In the genomic region with DNA sequence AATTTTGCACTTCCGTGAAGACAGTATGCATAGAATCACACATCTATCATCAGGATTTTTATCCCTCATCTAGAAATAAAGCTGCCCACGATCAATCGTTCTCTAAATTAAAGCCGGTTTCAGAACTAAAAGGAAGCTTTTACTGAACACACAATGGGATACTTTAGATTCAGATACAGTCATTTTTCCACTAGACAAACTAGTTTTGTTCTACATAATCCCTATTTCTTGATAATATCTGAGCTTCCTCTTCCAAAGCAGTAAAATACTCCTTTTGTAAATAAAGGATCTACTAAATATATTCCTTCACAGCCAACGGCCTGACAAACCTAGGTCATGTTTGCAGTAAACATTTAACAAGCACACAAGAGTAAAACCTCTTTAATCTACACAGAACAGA, we compare ENCODE assay signal across 8 cellular contexts. TPM values are rescaled to one million over a fixed set of nuclear protein-coding genes. Genes with fewer than 3 reads are reported as not detected.
A peak's percentile ranks its signal among the peaks of the same experiment; 100 is the strongest.
DNase-seq lines count a peak whose midpoint lies in the region; ATAC-seq and TF ChIP-seq lines count a peak whose summit lies in the region.
"Had no signal": no experiment of that assay in that cellular context is flagged by ENCODE, and none has a peak within 500 bp of the region (broad histone marks: within the 10 kb centered on the region; RNA-seq: fewer than 3 reads in every experiment).

No MANE protein-coding gene starts in this region.

- no peak overlapping the region for H3K27ac Mint-ChIP-seq in GM23338
- no peak overlapping the region for H3K27ac Mint-ChIP-seq in stimulated activated naive B cell treated with anti-CD40 and anti-IgM and Interleukin-4, amounts not matched to agents 10 μg/mL and 1 μg/mL and 100 μg/mL, for 72 hours

- ATAC-seq in GM23338 (no peak), Panc1 (no peak)
- no peak for ATAC-seq in stimulated activated naive B cell treated with anti-CD40 and anti-IgM and Interleukin-4, amounts not matched to agents 10 μg/mL and 1 μg/mL and 100 μg/mL, for 72 hours (replicated peaks)

- no TSS peak for BruUV-seq in Panc1 (replicated peaks; lab: Mats Ljungman, UMichigan)

- DNase-seq in GM23338 (ENCODE audit: low spot score) (no peak), Panc1 (ENCODE audit: low read depth, low spot score) (no peak), fibroblast of lung (ENCODE audit: low read depth in 2 of 2) (no peak), retinal pigment epithelial cell (ENCODE audit: low read depth) (no peak), NCI-H82 treated with DMSO at 0.1 percent for 48 hours (lab: John Stamatoyannopoulos, UW; ENCODE audit: unreplicated experiment) (no peak), NCI-H1694 treated with DMSO at 0.1 percent for 48 hours (lab: John Stamatoyannopoulos, UW) (no peak)
- no peak for DNase-seq in stimulated activated naive B cell treated with anti-CD40 and anti-IgM and Interleukin-4, amounts not matched to agents 10 μg/mL and 1 μg/mL and 100 μg/mL, for 72 hours
- DNase-seq: NCI-H2081 had no signal

- POLR2A ChIA-PET in Panc1 (lab: Charles Lee) = interaction anchor here (0.5 to 1.2 kb wide), 3 partner anchors 9 to 196 kb away, joined by 3 to 10 read pairs (median 3); no protein-coding TSS in a partner anchor

- H3K27me3 ChIP-seq in GM23338 (ENCODE audit: insufficient read depth) (no peaks in the 10 kb centered on the region), Panc1 (ENCODE audit: control insufficient read depth, insufficient read depth, low read length) (no peaks in the 10 kb centered on the region), fibroblast of lung (ENCODE audit: control insufficient read depth, insufficient read depth, low read length) (no peaks in the 10 kb centered on the region)

- H3K9me3 ChIP-seq in Panc1 (ENCODE audit: control insufficient read depth, insufficient read depth, low read depth, low read length) (no peaks in the 10 kb centered on the region), fibroblast of lung (ENCODE audit: control insufficient read depth, insufficient read depth, low read depth, low read length) (no peaks in the 10 kb centered on the region)

- peaks cover 23% of the 10 kb centered on the region for H3K36me3 Mint-ChIP-seq in GM23338 (ENCODE audit: low read depth)
- H3K36me3 Mint-ChIP-seq in stimulated activated naive B cell treated with anti-CD40 and anti-IgM and Interleukin-4, amounts not matched to agents 10 μg/mL and 1 μg/mL and 100 μg/mL, for 72 hours = peaks cover 7 to 20% of the 10 kb centered on the region in 2 donors

- in situ Hi-C loops in Panc1 (cut with HindIII; ENCODE audit: low pct_unique_long_range_greater_than_20kb, low sequenced_read_pairs) = no loop called here

- no peak overlapping the region for H3K4me3 Mint-ChIP-seq in GM23338
- H3K4me3 Mint-ChIP-seq in stimulated activated naive B cell treated with anti-CD40 and anti-IgM and Interleukin-4, amounts not matched to agents 10 μg/mL and 1 μg/mL and 100 μg/mL, for 72 hours = no peak overlapping the region

- H3K79me2 ChIP-seq in GM23338 (replicated peaks; ENCODE audit: insufficient read depth) (peaks cover 57% of the 10 kb centered on the region), fibroblast of lung (ENCODE audit: control insufficient read depth, insufficient read depth, low read length) (peaks cover 57% of the 10 kb centered on the region)

- peaks cover 5% of the 10 kb centered on the region; the same call in 1 of the 2 replicates for H4K20me1 ChIP-seq in GM23338 (replicated peaks; ENCODE audit: insufficient read depth)
- H4K20me1 ChIP-seq in fibroblast of lung (ENCODE audit: control insufficient read depth, extremely low read depth, insufficient read depth, low read length) = no peaks in the 10 kb centered on the region

- H2AFZ ChIP-seq in GM23338 = no peak overlapping the region
- H2AFZ ChIP-seq in fibroblast of lung (ENCODE audit: low read length) = no peak overlapping the region

- no peaks in the 10 kb centered on the region for H3F3A ChIP-seq in GM23338 (replicated peaks; ENCODE audit: low read depth)

- H3K27ac ChIP-seq in GM23338 (ENCODE audit: low read depth) (no peak overlapping the region), Panc1 (ENCODE audit: low read length) (peak overlapping the region; percentile 74), fibroblast of lung (ENCODE audit: insufficient read depth, low read length) (peak overlapping the region; percentile 29)

- H3K36me3 ChIP-seq in GM23338 (ENCODE audit: insufficient read depth) (peaks cover 17% of the 10 kb centered on the region; the same call in 1 of the 2 replicates), Panc1 (ENCODE audit: control insufficient read depth, insufficient read depth, low read length) (peaks cover 21% of the 10 kb centered on the region), fibroblast of lung (ENCODE audit: control insufficient read depth, insufficient read depth, low read length) (peaks cover 2% of the 10 kb centered on the region)

- CTCF ChIA-PET in Panc1 (lab: Charles Lee) = interaction anchor here (0.6 kb wide), 1 partner anchor 29 kb away, joined by 7 read pairs; no protein-coding TSS in a partner anchor

- peaks cover 2% of the 10 kb centered on the region for H3K27me3 Mint-ChIP-seq in GM23338 (ENCODE audit: insufficient read depth, low read depth, poor library complexity)
- no peaks in the 10 kb centered on the region for H3K27me3 Mint-ChIP-seq in stimulated activated naive B cell treated with anti-CD40 and anti-IgM and Interleukin-4, amounts not matched to agents 10 μg/mL and 1 μg/mL and 100 μg/mL, for 72 hours

- H3K9me2 ChIP-seq in GM23338 (ENCODE audit: insufficient read depth) = no peaks in the 10 kb centered on the region

- TF ChIP-seq CTCF in GM23338 (conservative IDR thresholded peaks at IDR 0.05; ENCODE audit: low read depth in 2 of 2) = no peak
- no peak for TF ChIP-seq CTCF in Panc1 (IDR thresholded peaks at IDR 0.05)
- TF ChIP-seq CTCF in fibroblast of lung (conservative IDR thresholded peaks at IDR 0.05 in 1 of 2, IDR thresholded peaks at IDR 0.05 in 1 of 2; ENCODE audit: low read depth in 1 of 2, low read length in 2 of 2) = no peak
- no peak for TF ChIP-seq CTCF in retinal pigment epithelial cell (conservative IDR thresholded peaks at IDR 0.05; ENCODE audit: low read depth, low read length)

- intact Hi-C loops in Panc1 (cut with micrococcal nuclease; ENCODE audit: unreplicated experiment) = no loop called here

- H3K4me1 ChIP-seq in GM23338 (ENCODE audit: insufficient read depth) (peaks cover 22% of the 10 kb centered on the region; the same call in 1 of the 2 replicates), Panc1 (ENCODE audit: control insufficient read depth, insufficient read depth, low read length) (peaks cover 20% of the 10 kb centered on the region), fibroblast of lung (ENCODE audit: control insufficient read depth, extremely low read depth, insufficient read depth, low read length) (no peaks in the 10 kb centered on the region)

- H3K4me2 ChIP-seq in GM23338 (0 out of 2 replicates have a peak overlapping the region, but pooled peaks have one; percentile 9), fibroblast of lung (ENCODE audit: extremely low read depth, insufficient read depth, low read length) (peak overlapping the region; percentile 83)

- no peaks in the 10 kb centered on the region for H3K9me3 Mint-ChIP-seq in GM23338
- H3K9me3 Mint-ChIP-seq in stimulated activated naive B cell treated with anti-CD40 and anti-IgM and Interleukin-4, amounts not matched to agents 10 μg/mL and 1 μg/mL and 100 μg/mL, for 72 hours = no peaks in the 10 kb centered on the region

- peaks cover 23% of the 10 kb centered on the region; the same call in 2 of the 3 replicates for H3K4me1 Mint-ChIP-seq in GM23338
- H3K4me1 Mint-ChIP-seq in stimulated activated naive B cell treated with anti-CD40 and anti-IgM and Interleukin-4, amounts not matched to agents 10 μg/mL and 1 μg/mL and 100 μg/mL, for 72 hours = peaks cover 9 to 28% of the 10 kb centered on the region in 2 donors

- no peak overlapping the region for H3K9ac ChIP-seq in fibroblast of lung (ENCODE audit: insufficient read depth, low read length)

- H3K4me3 ChIP-seq in GM23338 (no peak overlapping the region), Panc1 (ENCODE audit: low read depth in 2 of 2, low read length in 2 of 2) (peak overlapping the region; percentile 29 to 66; a peak in 3 of 4 replicates), fibroblast of lung (replicated peaks in 1 of 4; ENCODE audit: control extremely low read depth in 1 of 4, insufficient read depth in 1 of 4, low read depth in 3 of 4, low read length in 4 of 4) (peak overlapping the region; percentile 31 to 98 (median 60)), retinal pigment epithelial cell (ENCODE audit: low read length) (peak overlapping the region; percentile 11)

RNA-seq across cellular contexts. Expression of a gene that starts 2.0 kb away (rescaled TPM):
- total RNA-seq in GM23338 (2014; rRNA removed; shearing (Covaris generic)) = 11.1 and 12.6 TPM in 2 replicates
- 7.4 and 8.3 TPM in 2 replicates for polyA plus RNA-seq in GM23338 (2016; fragmentation: Nextera tagmentation; extraction: Ambion mirVana)
- 21.1 TPM for total RNA-seq in Panc1 (2021; ENCODE audit: unreplicated experiment)
- polyA plus RNA-seq in Panc1 (2012; ENCODE audit: insufficient read length) = 12.5 TPM
- 15.4 and 24.6 TPM in 2 replicates for total RNA-seq in fibroblast of lung
- polyA plus RNA-seq in fibroblast of lung = 14.2 and 15.1 TPM in 2 replicates
- 15.5 and 18.6 TPM in 2 replicates for polyA plus RNA-seq in fibroblast of lung (2012)
- polyA minus RNA-seq in fibroblast of lung (ENCODE audit: low replicate concordance) = 8.2 and 15.4 TPM in 2 replicates

RNA-seq across cellular contexts. Expression of a gene that starts 2.2 kb away (rescaled TPM):
- total RNA-seq in GM23338 (2014; rRNA removed; shearing (Covaris generic)) = 38.8 and 43.5 TPM in 2 replicates
- polyA plus RNA-seq in GM23338 (2016; fragmentation: Nextera tagmentation; extraction: Ambion mirVana) (41.8 and 42.0 TPM in 2 replicates), fibroblast of lung (36.1 and 44.8 TPM in 2 replicates)
- total RNA-seq in Panc1 (2021; ENCODE audit: unreplicated experiment) (49.6 TPM), fibroblast of lung (54.2 and 61.8 TPM in 2 replicates)
- polyA plus RNA-seq in Panc1 (2012; ENCODE audit: insufficient read length) = 23.1 TPM
- polyA plus RNA-seq in fibroblast of lung (2012) = 28.0 and 30.8 TPM in 2 replicates
- 10.7 and 20.8 TPM in 2 replicates for polyA minus RNA-seq in fibroblast of lung (ENCODE audit: low replicate concordance)
